ENCODE assay signal across 16 cellular contexts in genomic region chr4:95445251-95445650, GRCh38.
A peak's percentile ranks its signal among the peaks of the same experiment; 100 is the strongest.
DNase-seq lines count a peak whose midpoint lies in the region; ATAC-seq and TF ChIP-seq lines count a peak whose summit lies in the region.
"Had no signal": no experiment of that assay in that cellular context is flagged by ENCODE, and none has a peak within 500 bp of the region (broad histone marks: within the 10 kb centered on the region; RNA-seq: fewer than 3 reads in every experiment).

No MANE protein-coding gene starts in this region.

- DNase-seq in coronary artery (ENCODE audit: low spot score): no peak
- DNase-seq in inferior parietal cortex (ENCODE audit: extremely low spot score): peak; percentile 25
- no peak for DNase-seq in MCF 10A (ENCODE audit: unreplicated experiment)
- DNase-seq in stimulated activated naive B cell treated with anti-CD40 and anti-IgM and Interleukin-4, amounts not matched to agents 10 μg/mL and 1 μg/mL and 100 μg/mL, for 72 hours: no peak
- DNase-seq in posterior cingulate gyrus: no peak
- DNase-seq in SKM-1 treated with dmso at 0.1 percent for 144 hours (lab: John Stamatoyannopoulos, UW; ENCODE audit: unreplicated experiment): no peak
- DNase-seq: AML-193; CD4-positive, alpha-beta memory T cell; DMS153; DMS79; GDM1; GM23248 had no signal

- intact Hi-C loops in MCF 10A (cut with micrococcal nuclease): no loop called here
- intact Hi-C loops in posterior cingulate gyrus (cut with DNase I): no loop called here

- H3K9me3 Mint-ChIP-seq in MCF 10A (ENCODE audit: unreplicated experiment): no peaks in the 10 kb centered on the region
- H3K9me3 Mint-ChIP-seq in stimulated activated naive B cell treated with anti-CD40 and anti-IgM and Interleukin-4, amounts not matched to agents 10 μg/mL and 1 μg/mL and 100 μg/mL, for 72 hours: no peaks in the 10 kb centered on the region

- ATAC-seq in stimulated activated naive B cell treated with anti-CD40 and anti-IgM and Interleukin-4, amounts not matched to agents 10 μg/mL and 1 μg/mL and 100 μg/mL, for 72 hours (replicated peaks): no peak
- ATAC-seq: A549 had no signal

- no peak for TF ChIP-seq CTCF in VCaP (conservative IDR thresholded peaks at IDR 0.05)
- TF ChIP-seq CTCF in coronary artery (IDR thresholded peaks at IDR 0.05): no peak
- no peak for TF ChIP-seq CTCF in MCF 10A (IDR thresholded peaks at IDR 0.05; ENCODE audit: unreplicated experiment)

- peak overlapping the region; percentile 27 for H3K27ac ChIP-seq in VCaP
- no peak overlapping the region for H3K27ac ChIP-seq in coronary artery
- H3K27ac ChIP-seq: A549, C4-2B, GM23248 had no signal

- POLR2A ChIA-PET in MCF 10A (lab: Yijun Ruan, JAX): interaction anchor here (0.7 kb wide), 1 partner anchor 1708 kb away, joined by 4 read pairs; no protein-coding TSS in a partner anchor

- peak overlapping the region; percentile 44 for H3K4me3 ChIP-seq in coronary artery
- H3K4me3 ChIP-seq: A549, GM23248, HAP-1 had no signal

- no peak overlapping the region for H3K4me3 Mint-ChIP-seq in MCF 10A (ENCODE audit: unreplicated experiment)
- H3K4me3 Mint-ChIP-seq in stimulated activated naive B cell treated with anti-CD40 and anti-IgM and Interleukin-4, amounts not matched to agents 10 μg/mL and 1 μg/mL and 100 μg/mL, for 72 hours: no peak overlapping the region
- H3K4me3 Mint-ChIP-seq: CD4-positive, alpha-beta memory T cell had no signal

- CTCF ChIA-PET in MCF 10A (lab: Yijun Ruan, JAX): no interaction called here

- BruUV-seq in MCF 10A (replicated peaks; lab: Mats Ljungman, UMichigan): no TSS peak

- H3K36me3 Mint-ChIP-seq in MCF 10A (ENCODE audit: insufficient read depth, unreplicated experiment): no peaks in the 10 kb centered on the region
- H3K36me3 Mint-ChIP-seq in stimulated activated naive B cell treated with anti-CD40 and anti-IgM and Interleukin-4, amounts not matched to agents 10 μg/mL and 1 μg/mL and 100 μg/mL, for 72 hours: no peaks in the 10 kb centered on the region
- H3K36me3 Mint-ChIP-seq: CD4-positive, alpha-beta memory T cell had no signal

- no peaks in the 10 kb centered on the region for H3K27me3 Mint-ChIP-seq in MCF 10A (ENCODE audit: insufficient read depth, unreplicated experiment)
- no peaks in the 10 kb centered on the region for H3K27me3 Mint-ChIP-seq in stimulated activated naive B cell treated with anti-CD40 and anti-IgM and Interleukin-4, amounts not matched to agents 10 μg/mL and 1 μg/mL and 100 μg/mL, for 72 hours
- H3K27me3 Mint-ChIP-seq: CD4-positive, alpha-beta memory T cell had no signal

- no peaks in the 10 kb centered on the region for H3K4me1 Mint-ChIP-seq in MCF 10A (ENCODE audit: insufficient read depth, unreplicated experiment)
- H3K4me1 Mint-ChIP-seq in stimulated activated naive B cell treated with anti-CD40 and anti-IgM and Interleukin-4, amounts not matched to agents 10 μg/mL and 1 μg/mL and 100 μg/mL, for 72 hours: no peaks in the 10 kb centered on the region
- H3K4me1 Mint-ChIP-seq: CD4-positive, alpha-beta memory T cell had no signal

- H3K27ac Mint-ChIP-seq in MCF 10A (ENCODE audit: low read depth, unreplicated experiment): no peak overlapping the region
- H3K27ac Mint-ChIP-seq in stimulated activated naive B cell treated with anti-CD40 and anti-IgM and Interleukin-4, amounts not matched to agents 10 μg/mL and 1 μg/mL and 100 μg/mL, for 72 hours: no peak overlapping the region
- H3K27ac Mint-ChIP-seq: CD4-positive, alpha-beta memory T cell had no signal
